ENCODE assay signal across 11 cellular contexts in genomic region chr18:54822872-54823845, GRCh38. TPM values are rescaled to one million over a fixed set of nuclear protein-coding genes. Genes with fewer than 3 reads are reported as not detected.
DNase-seq lines count a peak whose midpoint lies in the region; ATAC-seq and TF ChIP-seq lines count a peak whose summit lies in the region.
"Had no signal": no experiment of that assay in that cellular context is flagged by ENCODE, and none has a peak within 500 bp of the region (broad histone marks: within the 10 kb centered on the region; RNA-seq: fewer than 3 reads in every experiment).

No MANE protein-coding gene starts in this region.

- no peak overlapping the region for H3K9ac ChIP-seq in HCT116 (ENCODE audit: low read length)

- H3K27ac ChIP-seq in HCT116 (ENCODE audit: low read depth, low read length) = no peak overlapping the region
- H3K27ac ChIP-seq in RWPE1 = no peak overlapping the region
- H3K27ac ChIP-seq: prostate gland, SJSA1 had no signal

- peak overlapping the region in 1 of 2 experiments; percentile 7; a peak in 1 of 4 replicates for H3K4me3 ChIP-seq in HCT116 (replicated peaks in 1 of 2; ENCODE audit: low read depth in 1 of 2, low read length in 2 of 2)
- H3K4me3 ChIP-seq: prostate gland, SJSA1 had no signal

- peak overlapping the region; percentile 79 for H2AFZ ChIP-seq in HCT116 (ENCODE audit: low read depth, low read length, poor library complexity, severe bottlenecking)

- intact Hi-C loops in HCT116 (cut with micrococcal nuclease) = no loop called here

- ATAC-seq in HCT116 (peak; percentile 71), GM21529 (IDR thresholded peaks at IDR 0.05; ENCODE audit: unreplicated experiment) (no peak)

- peak overlapping the region; percentile 60 for H3K4me2 ChIP-seq in HCT116 (ENCODE audit: low read length)

- H3K9me3 ChIP-seq in HCT116 (ENCODE audit: control insufficient read depth in 1 of 2, insufficient read depth in 1 of 2, low read depth in 1 of 2, low read length in 2 of 2) = no peaks in the 10 kb centered on the region
- H3K9me3 ChIP-seq: prostate gland, SJSA1 had no signal

- RAD21 ChIA-PET in HCT116 (lab: Charles Lee; ENCODE audit: low non-redundant PET in 1 of 2, low total read pairs in 2 of 2, uncharacterized antibody in 2 of 2, unreplicated experiment in 2 of 2) = no interaction called here

- H3K79me2 ChIP-seq in HCT116 (ENCODE audit: insufficient read depth, low read length) = no peaks in the 10 kb centered on the region

- DNase-seq in HCT116 (ENCODE audit: low read depth, low spot score) (peak; percentile 34), RWPE1 (ENCODE audit: low spot score) (peak; percentile 37), fibroblast of peridontal ligament (ENCODE audit: extremely low read depth) (peak; percentile 95), stromal cell of bone marrow (ENCODE audit: low read depth) (peak; percentile 87)
- no peak for DNase-seq in stimulated activated naive CD4-positive, alpha-beta T cell treated with Interleukin-2 at 50 U/mL for 16 hours (lab: John Stamatoyannopoulos, UW)
- no peak for DNase-seq in NK-92 treated with Interleukin-12 subunit alpha and Interleukin-12 subunit beta, amount 100 ng/mL, for 24 hours (lab: John Stamatoyannopoulos, UW)
- DNase-seq: GF-D8 had no signal

- no peak for TF ChIP-seq POLR2A in HCT116 (IDR thresholded peaks at IDR 0.05; ENCODE audit: borderline replicate concordance, extremely low read depth, insufficient read depth, insufficient read length)

- H3K9me2 ChIP-seq in HCT116 (ENCODE audit: insufficient read depth) = no peaks in the 10 kb centered on the region

- no TSS peak for BruUV-seq in HCT116 (replicated peaks; lab: Mats Ljungman, UMichigan)

- H3K4me1 ChIP-seq in HCT116 (ENCODE audit: control insufficient read depth in 1 of 2, insufficient read depth in 2 of 2, low read length in 2 of 2) = peaks cover 9 to 17% of the 10 kb centered on the region in 2 experiments
- H3K4me1 ChIP-seq: prostate gland had no signal

- POLR2A ChIA-PET in HCT116 (lab: Charles Lee) (no interaction called here), RWPE1 (lab: Yijun Ruan, JAX; ENCODE audit: low non-redundant PET) (no interaction called here)

- no peaks in the 10 kb centered on the region for H3K27me3 ChIP-seq in HCT116 (ENCODE audit: insufficient read depth, low read length)
- H3K27me3 ChIP-seq: SJSA1 had no signal

- TF ChIP-seq CTCF in HCT116 (IDR thresholded peaks at IDR 0.05 in 2 of 3, conservative IDR thresholded peaks at IDR 0.05 in 1 of 3; ENCODE audit: borderline replicate concordance in 1 of 3, insufficient read depth in 1 of 3, low read depth in 2 of 3, low read length in 2 of 3) (no peak), RWPE1 (conservative IDR thresholded peaks at IDR 0.05; ENCODE audit: low read depth) (no peak)

- H4K20me1 ChIP-seq in HCT116 (ENCODE audit: insufficient read depth) = no peaks in the 10 kb centered on the region

- CTCF ChIA-PET in HCT116 (lab: Charles Lee) (no interaction called here), RWPE1 (lab: Yijun Ruan, JAX) (no interaction called here)

- no peak for TF ChIP-seq RAD21 in HCT116 (IDR thresholded peaks at IDR 0.05; ENCODE audit: low read depth)

- no peaks in the 10 kb centered on the region for H3K36me3 ChIP-seq in HCT116 (ENCODE audit: control insufficient read depth in 1 of 2, insufficient read depth in 2 of 2, low read length in 2 of 2)
- H3K36me3 ChIP-seq: prostate gland, SJSA1 had no signal

TF ChIP-seq in HCT116, 20 proteins besides CTCF, POLR2A, EP300 and RAD21:
- TF ChIP-seq EZH2phosphoT487 (IDR thresholded peaks at IDR 0.05; ENCODE audit: borderline replicate concordance) = no peak
- TF ChIP-seq FOSL1 (IDR thresholded peaks at IDR 0.05; ENCODE audit: low read depth) = peak; percentile 31; the same call in 1 of the 2 replicates
- TF ChIP-seq CEBPB (IDR thresholded peaks at IDR 0.05; ENCODE audit: low read depth) = peak; percentile 88
- TF ChIP-seq SP1 (IDR thresholded peaks at IDR 0.05; ENCODE audit: low read depth) = peak; percentile 32; the same call in 1 of the 2 replicates
- 0 out of 2 replicates have a peak, but pooled peaks have one; percentile 29 for TF ChIP-seq JUND (IDR thresholded peaks at IDR 0.05)

RNA-seq across cellular contexts. Expression of gene RAB27B, which starts 5.1 kb away (rescaled TPM):
- total RNA-seq in HCT116 (2021; ENCODE audit: unreplicated experiment) = 2.2 TPM
- 0.87 and 0.96 TPM in 2 replicates for polyA plus RNA-seq in HCT116 (2012)
- total RNA-seq: endothelial cell of umbilical vein had no signal
- polyA plus RNA-seq: endothelial cell of umbilical vein had no signal

Comparison
In these comparisons a context has a peak if more than half of its experiments do, and no peak if none do; other contexts are left out.
1. DNase-seq: peak in HCT116 (single experiment), RWPE1 (single experiment), fibroblast of peridontal ligament (single experiment) and stromal cell of bone marrow (single experiment); none in stimulated activated naive CD4-positive, alpha-beta T cell treated with Interleukin-2 at 50 U/mL for 16 hours (single experiment) and NK-92 treated with Interleukin-12 subunit alpha and Interleukin-12 subunit beta, amount 100 ng/mL, for 24 hours (single experiment).